Comparison of ENCODE assay signal across 19 cellular contexts in the genomic region with DNA sequence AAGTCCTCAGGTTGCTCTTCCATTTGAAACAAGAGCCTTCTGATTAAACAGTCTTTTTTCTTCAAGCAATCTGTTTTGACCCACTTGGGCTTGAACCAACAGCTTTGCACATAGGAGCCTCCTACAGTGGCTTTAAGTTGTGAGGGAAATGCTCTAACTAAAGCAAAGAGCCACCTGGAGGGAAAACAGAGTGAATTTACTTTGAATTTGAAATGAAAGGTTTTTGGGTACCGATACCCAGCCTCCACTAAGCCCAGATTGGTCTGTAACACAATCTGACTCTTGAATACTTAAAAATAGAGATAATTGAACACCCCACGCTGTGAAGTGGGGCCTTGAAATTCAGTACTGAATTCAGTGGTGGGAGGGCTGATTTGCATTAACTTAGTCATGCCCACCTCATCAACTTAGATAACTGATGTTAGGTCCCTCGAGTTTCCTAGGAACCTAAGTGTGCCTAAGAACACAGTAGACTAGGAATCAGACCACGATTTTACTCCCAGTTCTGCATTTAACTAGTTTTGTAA.
"Had no signal": no experiment of that assay in that cellular context is flagged by ENCODE, and none has a peak within 500 bp of the region (broad histone marks: within the 10 kb centered on the region; RNA-seq: fewer than 3 reads in every experiment).

No MANE protein-coding gene starts in this region.

- H3K27ac ChIP-seq: adrenal gland, heart left ventricle, left ventricle myocardium inferior, psoas muscle, right lobe of liver had no signal

- H3K4me3 ChIP-seq: adrenal gland, heart left ventricle, left ventricle myocardium inferior, psoas muscle, right lobe of liver had no signal

- H3K36me3 Mint-ChIP-seq: memory B cell, type B pancreatic cell had no signal

- H3K27me3 Mint-ChIP-seq: activated naive CD4-positive, alpha-beta T cell treated with anti-CD3 and anti-CD28 coated beads, Interleukin-2, amount 50 U/mL, for 24 hours; type B pancreatic cell had no signal

- H3K4me3 Mint-ChIP-seq: activated CD4-positive, alpha-beta T cell treated with anti-CD3 and anti-CD28 coated beads, Interleukin-2, amount 10 ng/mL, durations not matched to agents 24 days and 14 days; activated CD8-positive, alpha-beta T cell treated with anti-CD3 and anti-CD28 coated beads, Interleukin-2, amount 10 ng/mL, durations not matched to agents 7 days and 5 days; activated naive CD4-positive, alpha-beta T cell treated with anti-CD3 and anti-CD28 coated beads, Interleukin-2, amount 50 U/mL, for 24 hours; effector memory CD8-positive, alpha-beta T cell; memory B cell; nephron; stimulated activated naive CD8-positive, alpha-beta T cell treated with anti-CD3 and anti-CD28 coated beads, Interleukin-15, Interleukin-2, amounts not matched to agents 100 ng/mL and 50 ng/mL, for 24 hours; type B pancreatic cell had no signal

- H3K9me3 ChIP-seq: adrenal gland, psoas muscle, right lobe of liver had no signal

- H3K36me3 ChIP-seq: adrenal gland, heart left ventricle, left ventricle myocardium inferior, right lobe of liver had no signal

- ATAC-seq: activated CD8-positive, alpha-beta T cell treated with anti-CD3 and anti-CD28 coated beads, Interleukin-2, amount 10 ng/mL, durations not matched to agents 7 days and 5 days; effector memory CD8-positive, alpha-beta T cell; heart left ventricle; psoas muscle; right lobe of liver had no signal

- DNase-seq: activated CD4-positive, alpha-beta T cell treated with anti-CD3 and anti-CD28 coated beads, Interleukin-2, amount 10 ng/mL, durations not matched to agents 24 days and 14 days; activated CD4-positive, CD25-positive, alpha-beta regulatory T cell; activated CD8-positive, alpha-beta memory T cell treated with anti-CD3 and anti-CD28 coated beads, Interleukin-2, amount 50 U/mL, for 4 hours; activated CD8-positive, alpha-beta T cell treated with anti-CD3 and anti-CD28 coated beads, Interleukin-2, amount 10 ng/mL, durations not matched to agents 7 days and 5 days; activated effector memory CD4-positive, alpha-beta T cell treated with anti-CD3 and anti-CD28 coated beads, Interleukin-2, amount 50 U/mL, for 16 hours; activated T-cell treated with anti-CD3 and anti-CD28 coated beads, Interleukin-2, amount 50 U/mL, for 48 hours; adrenal gland; dermis blood vessel endothelial cell; effector memory CD8-positive, alpha-beta T cell; foreskin melanocyte; heart left ventricle; left ventricle myocardium inferior; psoas muscle; right lobe of liver had no signal

- H3K9me3 Mint-ChIP-seq: activated naive CD4-positive, alpha-beta T cell treated with anti-CD3 and anti-CD28 coated beads, Interleukin-2, amount 50 U/mL, for 24 hours; effector memory CD8-positive, alpha-beta T cell; memory B cell; stimulated activated naive CD8-positive, alpha-beta T cell treated with anti-CD3 and anti-CD28 coated beads, Interleukin-15, Interleukin-2, amounts not matched to agents 100 ng/mL and 50 ng/mL, for 24 hours had no signal

- H3K27me3 ChIP-seq: adrenal gland, right lobe of liver had no signal

- H3K27ac Mint-ChIP-seq: activated CD4-positive, alpha-beta T cell treated with anti-CD3 and anti-CD28 coated beads, Interleukin-2, amount 10 ng/mL, durations not matched to agents 24 days and 14 days; activated CD8-positive, alpha-beta T cell treated with anti-CD3 and anti-CD28 coated beads, Interleukin-2, amount 10 ng/mL, durations not matched to agents 7 days and 5 days; activated naive CD4-positive, alpha-beta T cell treated with anti-CD3 and anti-CD28 coated beads, Interleukin-2, amount 50 U/mL, for 24 hours; effector memory CD8-positive, alpha-beta T cell; memory B cell; nephron; stimulated activated naive CD8-positive, alpha-beta T cell treated with anti-CD3 and anti-CD28 coated beads, Interleukin-15, Interleukin-2, amounts not matched to agents 100 ng/mL and 50 ng/mL, for 24 hours; type B pancreatic cell had no signal

- H3K4me1 Mint-ChIP-seq: activated CD4-positive, alpha-beta T cell treated with anti-CD3 and anti-CD28 coated beads, Interleukin-2, amount 10 ng/mL, durations not matched to agents 24 days and 14 days; activated naive CD4-positive, alpha-beta T cell treated with anti-CD3 and anti-CD28 coated beads, Interleukin-2, amount 50 U/mL, for 24 hours; memory B cell; nephron had no signal

- H3K4me1 ChIP-seq: adrenal gland, heart left ventricle, left ventricle myocardium inferior, psoas muscle, right lobe of liver had no signal
